ENCODE assay signal across 1 cellular context in the genomic region with DNA sequence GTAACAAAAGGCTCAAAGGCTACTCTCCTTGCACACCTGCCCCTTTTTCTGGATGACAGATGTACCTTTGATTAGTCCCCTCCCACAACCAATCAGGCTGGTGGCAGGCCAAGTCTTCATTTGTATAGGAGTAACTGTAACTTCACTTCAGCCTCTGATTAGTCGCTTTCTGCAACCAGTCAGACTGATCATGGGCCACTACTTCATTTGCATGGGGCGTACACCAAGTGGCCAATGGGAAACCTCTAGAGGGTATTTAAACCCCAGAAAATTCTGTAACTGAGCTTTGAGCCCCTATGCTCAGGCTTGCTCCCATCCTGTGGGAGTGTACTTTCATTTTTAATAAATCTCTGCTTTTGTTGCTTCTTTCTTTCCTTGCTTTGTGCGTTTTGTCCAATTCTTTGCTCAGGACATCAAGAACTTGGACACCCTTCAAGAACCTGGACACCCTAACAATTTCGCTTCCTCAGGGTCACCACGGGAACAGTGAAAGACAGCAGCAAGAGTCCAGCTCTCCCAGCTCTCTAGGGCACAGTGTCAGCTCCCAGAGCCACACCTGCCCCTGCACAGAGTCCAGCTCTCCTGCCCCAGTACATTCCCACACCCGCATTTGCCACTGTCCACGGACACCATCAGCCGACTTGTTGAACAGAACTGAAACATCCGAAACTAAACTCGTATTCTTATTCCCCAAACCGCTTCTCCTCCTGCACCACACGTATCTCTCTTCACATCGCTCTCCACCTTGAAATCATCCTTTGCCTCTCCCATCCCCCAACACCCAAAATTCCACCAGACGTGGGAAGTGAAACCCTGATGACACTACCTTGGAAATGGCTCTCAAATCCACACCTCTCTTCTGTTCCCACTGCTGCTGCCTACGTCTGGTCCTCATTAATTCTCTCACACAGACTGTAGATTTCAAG.
A peak's percentile ranks its signal among the peaks of the same experiment; 100 is the strongest.
TF ChIP-seq lines count a peak whose summit lies in the region.

No MANE protein-coding gene starts in this region.

TF ChIP-seq in GM12878, 131 proteins besides CTCF, POLR2A, EP300 and RAD21 (continued from another document):
- no peak for TF ChIP-seq BHLHE40 (IDR thresholded peaks at IDR 0.05; ENCODE audit: borderline replicate concordance in 1 of 2, low read depth in 2 of 2, low read length in 1 of 2)
- peak; percentile 13 for TF ChIP-seq MEF2B (IDR thresholded peaks at IDR 0.05; ENCODE audit: partially characterized antibody, poor library complexity, severe bottlenecking)
- TF ChIP-seq SMAD1 (IDR thresholded peaks at IDR 0.05; ENCODE audit: low read depth, partially characterized antibody) = no peak
- no peak for TF ChIP-seq SREBF2 (IDR thresholded peaks at IDR 0.05; ENCODE audit: low read length)
- no peak for TF ChIP-seq CBX5 (IDR thresholded peaks at IDR 0.05; ENCODE audit: low read depth)
- no peak for TF ChIP-seq CUX1 (IDR thresholded peaks at IDR 0.05; ENCODE audit: insufficient replicate concordance, low read depth, low read length)
- TF ChIP-seq SIN3A (IDR thresholded peaks at IDR 0.05; ENCODE audit: low read depth, low read length) = no peak
- no peak for TF ChIP-seq STAT1 (conservative IDR thresholded peaks at IDR 0.05)
- TF ChIP-seq CREM (IDR thresholded peaks at IDR 0.05; ENCODE audit: low read depth) = no peak
- peak; percentile 71; the same call in 1 of the 2 replicates for TF ChIP-seq HDGF (IDR thresholded peaks at IDR 0.05)
- no peak for TF ChIP-seq BCL3 (IDR thresholded peaks at IDR 0.05; ENCODE audit: borderline replicate concordance, insufficient read depth, low read depth, low read length, poor library complexity, severe bottlenecking)
- peak; percentile 29 to 62; a peak in 3 of 4 replicates for TF ChIP-seq IKZF2 (IDR thresholded peaks at IDR 0.05)
- no peak for TF ChIP-seq PRDM15 (CRISPR knock-in tag; IDR thresholded peaks at IDR 0.05)
- TF ChIP-seq RELB (IDR thresholded peaks at IDR 0.05; ENCODE audit: low read depth) = 0 out of 2 replicates have a peak, but pooled peaks have one; percentile 22
- 0 out of 2 replicates have a peak, but pooled peaks have one; percentile 38 for TF ChIP-seq NBN (IDR thresholded peaks at IDR 0.05)
- TF ChIP-seq PAX8 (IDR thresholded peaks at IDR 0.05) = no peak
- TF ChIP-seq, protein P1, sequence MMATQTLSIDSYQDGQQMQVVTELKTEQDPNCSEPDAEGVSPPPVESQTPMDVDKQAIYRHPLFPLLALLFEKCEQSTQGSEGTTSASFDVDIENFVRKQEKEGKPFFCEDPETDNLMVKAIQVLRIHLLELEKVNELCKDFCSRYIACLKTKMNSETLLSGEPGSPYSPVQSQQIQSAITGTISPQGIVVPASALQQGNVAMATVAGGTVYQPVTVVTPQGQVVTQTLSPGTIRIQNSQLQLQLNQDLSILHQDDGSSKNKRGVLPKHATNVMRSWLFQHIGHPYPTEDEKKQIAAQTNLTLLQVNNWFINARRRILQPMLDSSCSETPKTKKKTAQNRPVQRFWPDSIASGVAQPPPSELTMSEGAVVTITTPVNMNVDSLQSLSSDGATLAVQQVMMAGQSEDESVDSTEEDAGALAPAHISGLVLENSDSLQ (IDR thresholded peaks at IDR 0.05) = 0 out of 2 replicates have a peak, but pooled peaks have one; percentile 18
- TF ChIP-seq, protein P2, sequence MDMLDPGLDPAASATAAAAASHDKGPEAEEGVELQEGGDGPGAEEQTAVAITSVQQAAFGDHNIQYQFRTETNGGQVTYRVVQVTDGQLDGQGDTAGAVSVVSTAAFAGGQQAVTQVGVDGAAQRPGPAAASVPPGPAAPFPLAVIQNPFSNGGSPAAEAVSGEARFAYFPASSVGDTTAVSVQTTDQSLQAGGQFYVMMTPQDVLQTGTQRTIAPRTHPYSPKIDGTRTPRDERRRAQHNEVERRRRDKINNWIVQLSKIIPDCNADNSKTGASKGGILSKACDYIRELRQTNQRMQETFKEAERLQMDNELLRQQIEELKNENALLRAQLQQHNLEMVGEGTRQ (IDR thresholded peaks at IDR 0.05; ENCODE audit: borderline replicate concordance, low read depth, low read length) = no peak
- TF ChIP-seq IKZF1 (conservative IDR thresholded peaks at IDR 0.05) = peak; percentile 23; the same call in 1 of the 2 replicates
- TF ChIP-seq, protein P3, sequence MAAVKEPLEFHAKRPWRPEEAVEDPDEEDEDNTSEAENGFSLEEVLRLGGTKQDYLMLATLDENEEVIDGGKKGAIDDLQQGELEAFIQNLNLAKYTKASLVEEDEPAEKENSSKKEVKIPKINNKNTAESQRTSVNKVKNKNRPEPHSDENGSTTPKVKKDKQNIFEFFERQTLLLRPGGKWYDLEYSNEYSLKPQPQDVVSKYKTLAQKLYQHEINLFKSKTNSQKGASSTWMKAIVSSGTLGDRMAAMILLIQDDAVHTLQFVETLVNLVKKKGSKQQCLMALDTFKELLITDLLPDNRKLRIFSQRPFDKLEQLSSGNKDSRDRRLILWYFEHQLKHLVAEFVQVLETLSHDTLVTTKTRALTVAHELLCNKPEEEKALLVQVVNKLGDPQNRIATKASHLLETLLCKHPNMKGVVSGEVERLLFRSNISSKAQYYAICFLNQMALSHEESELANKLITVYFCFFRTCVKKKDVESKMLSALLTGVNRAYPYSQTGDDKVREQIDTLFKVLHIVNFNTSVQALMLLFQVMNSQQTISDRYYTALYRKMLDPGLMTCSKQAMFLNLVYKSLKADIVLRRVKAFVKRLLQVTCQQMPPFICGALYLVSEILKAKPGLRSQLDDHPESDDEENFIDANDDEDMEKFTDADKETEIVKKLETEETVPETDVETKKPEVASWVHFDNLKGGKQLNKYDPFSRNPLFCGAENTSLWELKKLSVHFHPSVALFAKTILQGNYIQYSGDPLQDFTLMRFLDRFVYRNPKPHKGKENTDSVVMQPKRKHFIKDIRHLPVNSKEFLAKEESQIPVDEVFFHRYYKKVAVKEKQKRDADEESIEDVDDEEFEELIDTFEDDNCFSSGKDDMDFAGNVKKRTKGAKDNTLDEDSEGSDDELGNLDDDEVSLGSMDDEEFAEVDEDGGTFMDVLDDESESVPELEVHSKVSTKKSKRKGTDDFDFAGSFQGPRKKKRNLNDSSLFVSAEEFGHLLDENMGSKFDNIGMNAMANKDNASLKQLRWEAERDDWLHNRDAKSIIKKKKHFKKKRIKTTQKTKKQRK (IDR thresholded peaks at IDR 0.05; ENCODE audit: low read depth, low read length) = no peak
- no peak for TF ChIP-seq ZNF384 (IDR thresholded peaks at IDR 0.05; ENCODE audit: borderline replicate concordance, low read depth, low read length)
- no peak for TF ChIP-seq PAX5 (IDR thresholded peaks at IDR 0.05; ENCODE audit: borderline replicate concordance, low read depth, low read length)
- no peak for TF ChIP-seq CREB1 (IDR thresholded peaks at IDR 0.05; ENCODE audit: low read depth)
- TF ChIP-seq TCF3 (IDR thresholded peaks at IDR 0.05; ENCODE audit: borderline replicate concordance, insufficient read depth, low read depth, low read length) = no peak
- TF ChIP-seq, protein P4, sequence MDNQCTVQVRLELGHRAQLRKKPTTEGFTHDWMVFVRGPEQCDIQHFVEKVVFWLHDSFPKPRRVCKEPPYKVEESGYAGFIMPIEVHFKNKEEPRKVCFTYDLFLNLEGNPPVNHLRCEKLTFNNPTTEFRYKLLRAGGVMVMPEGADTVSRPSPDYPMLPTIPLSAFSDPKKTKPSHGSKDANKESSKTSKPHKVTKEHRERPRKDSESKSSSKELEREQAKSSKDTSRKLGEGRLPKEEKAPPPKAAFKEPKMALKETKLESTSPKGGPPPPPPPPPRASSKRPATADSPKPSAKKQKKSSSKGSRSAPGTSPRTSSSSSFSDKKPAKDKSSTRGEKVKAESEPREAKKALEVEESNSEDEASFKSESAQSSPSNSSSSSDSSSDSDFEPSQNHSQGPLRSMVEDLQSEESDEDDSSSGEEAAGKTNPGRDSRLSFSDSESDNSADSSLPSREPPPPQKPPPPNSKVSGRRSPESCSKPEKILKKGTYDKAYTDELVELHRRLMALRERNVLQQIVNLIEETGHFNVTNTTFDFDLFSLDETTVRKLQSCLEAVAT (IDR thresholded peaks at IDR 0.05) = peak; percentile 94
- no peak for TF ChIP-seq KAT2A (conservative IDR thresholded peaks at IDR 0.05; ENCODE audit: control insufficient read depth, low read depth, low read length)
- 0 out of 2 replicates have a peak, but pooled peaks have one; percentile 18 for TF ChIP-seq MTA2 (IDR thresholded peaks at IDR 0.05; ENCODE audit: low read depth)
- no peak for TF ChIP-seq BRCA1 (IDR thresholded peaks at IDR 0.05; ENCODE audit: low read depth, low read length)
- TF ChIP-seq, protein P5, sequence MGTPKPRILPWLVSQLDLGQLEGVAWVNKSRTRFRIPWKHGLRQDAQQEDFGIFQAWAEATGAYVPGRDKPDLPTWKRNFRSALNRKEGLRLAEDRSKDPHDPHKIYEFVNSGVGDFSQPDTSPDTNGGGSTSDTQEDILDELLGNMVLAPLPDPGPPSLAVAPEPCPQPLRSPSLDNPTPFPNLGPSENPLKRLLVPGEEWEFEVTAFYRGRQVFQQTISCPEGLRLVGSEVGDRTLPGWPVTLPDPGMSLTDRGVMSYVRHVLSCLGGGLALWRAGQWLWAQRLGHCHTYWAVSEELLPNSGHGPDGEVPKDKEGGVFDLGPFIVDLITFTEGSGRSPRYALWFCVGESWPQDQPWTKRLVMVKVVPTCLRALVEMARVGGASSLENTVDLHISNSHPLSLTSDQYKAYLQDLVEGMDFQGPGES (IDR thresholded peaks at IDR 0.05) = no peak
